In genomic region chr13:79481685-79482052, GRCh38 we compare ENCODE assay signal across 8 cellular contexts. TPM values are rescaled to one million over a fixed set of nuclear protein-coding genes. Genes with fewer than 3 reads are reported as not detected.
DNase-seq lines count a peak whose midpoint lies in the region; ATAC-seq and TF ChIP-seq lines count a peak whose summit lies in the region.

No MANE protein-coding gene starts in this region.

- peak; percentile 26 for ATAC-seq in GM19043 (IDR thresholded peaks at IDR 0.05; ENCODE audit: low read depth, unreplicated experiment)
- ATAC-seq in HG03066 (IDR thresholded peaks at IDR 0.05; ENCODE audit: low read depth, unreplicated experiment) = peak; percentile 31
- ATAC-seq in lung (ENCODE audit: insufficient read depth, low FRiP score) = peak; percentile 17
- ATAC-seq in GM18861 (IDR thresholded peaks at IDR 0.05; ENCODE audit: unreplicated experiment) = no peak

- peak overlapping the region; percentile 22 for H3K27ac ChIP-seq in brain microvascular endothelial cell
- peak overlapping the region; percentile 63 to 71 for H3K27ac ChIP-seq in lung (ENCODE audit: low read depth in 1 of 2, low read length in 1 of 2)

- TF ChIP-seq CTCF in brain microvascular endothelial cell (IDR thresholded peaks at IDR 0.05; ENCODE audit: low read depth, low read length, missing control alignments) (no peak), lung (IDR thresholded peaks at IDR 0.05; ENCODE audit: control extremely low read depth, extremely low read depth) (no peak)

- peak overlapping the region; percentile 79 for H3K4me3 ChIP-seq in brain microvascular endothelial cell (ENCODE audit: low read depth, low read length)
- H3K4me3 ChIP-seq in lung = peak overlapping the region; percentile 70

- DNase-seq in T-helper 2 cell (peak in 4 of 5 experiments; percentile 13 to 74 (median 61)), brain microvascular endothelial cell (no peak), lung (ENCODE audit: low spot score) (no peak), NCI-H446 (lab: John Stamatoyannopoulos, UW) (no peak)
- DNase-seq in stimulated activated CD8-positive, alpha-beta memory T cell treated with anti-CD3 and anti-CD28 coated beads, Interleukin-4, amount 100 ng/mL, for 1 hour (ENCODE audit: low read depth in 2 of 2, low spot score in 1 of 2) = peak; percentile 14 to 18

- H3K36me3 ChIP-seq in brain microvascular endothelial cell (replicated peaks) (no peaks in the 10 kb centered on the region), lung (ENCODE audit: control insufficient read depth in 2 of 2, insufficient read depth in 2 of 2, low read length in 2 of 2) (no peaks in the 10 kb centered on the region)

- in situ Hi-C loops in brain microvascular endothelial cell (cut with HindIII; ENCODE audit: low pct_ligation_motif_present, low sequenced_read_pairs) = no loop called here

- no peaks in the 10 kb centered on the region for H3K9me3 ChIP-seq in lung (ENCODE audit: control insufficient read depth in 2 of 2, insufficient read depth in 1 of 2, low read length in 1 of 2)

- H3K4me1 ChIP-seq in lung (ENCODE audit: control insufficient read depth in 2 of 2, insufficient read depth in 2 of 2, low read length in 2 of 2) = peaks cover 0 to 7% of the 10 kb centered on the region in 2 donors

- H3K27me3 ChIP-seq in brain microvascular endothelial cell (replicated peaks) (no peaks in the 10 kb centered on the region), lung (ENCODE audit: control insufficient read depth, insufficient read depth) (no peaks in the 10 kb centered on the region)

- WGBS in lung, 2 donors = 1 to 2% methylated on average over 12 of the region's 12 CpGs

RNA-seq across cellular contexts. Expression of gene NDFIP2, which starts 0.7 kb away (rescaled TPM):
- 10 to 100 TPM; 29.2 to 38.4 TPM for total RNA-seq in lung
- polyA plus RNA-seq in lung = 10 to 100 TPM; 14.0 to 17.2 TPM

Comparison
In these comparisons a context has a peak if more than half of its experiments do, and no peak if none do; other contexts are left out.
1. DNase-seq: peak in T-helper 2 cell (4 of 5) and stimulated activated CD8-positive, alpha-beta memory T cell treated with anti-CD3 and anti-CD28 coated beads, Interleukin-4, amount 100 ng/mL, for 1 hour (2 of 2); none in brain microvascular endothelial cell (single experiment), lung (single experiment) and NCI-H446 (0 of 2).